24 cellular contexts compared by ENCODE assay signal in the genomic region with DNA sequence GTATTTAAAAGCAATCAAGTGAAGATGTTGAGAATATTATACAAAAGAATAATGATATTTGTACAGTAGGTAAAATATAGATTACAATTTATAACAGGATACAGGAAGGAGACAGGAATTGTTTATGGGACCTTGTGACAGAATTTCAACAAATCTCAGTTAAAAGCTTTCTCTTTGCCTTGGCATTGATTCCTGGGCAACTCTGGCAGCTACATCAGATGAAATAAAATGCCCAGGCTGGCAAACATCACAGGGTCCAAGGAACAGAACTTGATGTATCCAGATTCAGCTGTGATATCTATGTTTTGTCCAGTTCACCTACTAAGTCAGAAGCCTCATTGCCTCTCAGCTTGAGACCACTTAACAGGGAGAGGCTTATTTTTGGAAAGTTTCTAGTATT.
A peak's percentile ranks its signal among the peaks of the same experiment; 100 is the strongest.
DNase-seq lines count a peak whose midpoint lies in the region; ATAC-seq and TF ChIP-seq lines count a peak whose summit lies in the region.
"Had no signal": no experiment of that assay in that cellular context is flagged by ENCODE, and none has a peak within 500 bp of the region (broad histone marks: within the 10 kb centered on the region; RNA-seq: fewer than 3 reads in every experiment).

No MANE protein-coding gene starts in this region.

- TF ChIP-seq CTCF in LNCaP clone FGC (IDR thresholded peaks at IDR 0.05; ENCODE audit: control insufficient read depth, extremely low read depth, insufficient read depth) (no peak), VCaP (conservative IDR thresholded peaks at IDR 0.05) (no peak)

- DNase-seq in NCI-H2029 treated with DMSO at 0.1 percent for 48 hours (lab: John Stamatoyannopoulos, UW): peak; percentile 1
- no peak for DNase-seq in NCI-H2029 (lab: John Stamatoyannopoulos, UW)
- peak; percentile 4 for DNase-seq in LNCaP clone FGC (ENCODE audit: low read depth)
- DNase-seq in lung microvascular endothelial cell (ENCODE audit: low read depth in 2 of 2): peak; percentile 6 to 73
- no peak for DNase-seq in hippocampal formation (lab: John Stamatoyannopoulos, UW)
- no peak for DNase-seq in NCI-H1105 (lab: John Stamatoyannopoulos, UW)
- DNase-seq: 8988T; ACHN; AML-193; BE2C; CD4-positive, alpha-beta T cell; CD8-positive, alpha-beta memory T cell; DMS 273 treated with DMSO at 0.1 percent for 48 hours; DMS79; EL; GDM1; GM23248; H7; HCEC 1CT had no signal

- no peak for ATAC-seq in HG03469 (IDR thresholded peaks at IDR 0.05; ENCODE audit: unreplicated experiment)
- ATAC-seq: A549, GM12878 had no signal

- peak overlapping the region; percentile 72 for H3K27ac ChIP-seq in VCaP
- H3K27ac ChIP-seq: A549; BLaER1 treated with 17β-estradiol and CSF1 and Interleukin-3, amounts not matched to agents 10 nM and 100 nM; GM23248 had no signal

- no peak overlapping the region for H3K4me3 ChIP-seq in LNCaP clone FGC (ENCODE audit: low read depth, low read length)
- H3K4me3 ChIP-seq: A549; BLaER1 treated with 17β-estradiol and CSF1 and Interleukin-3, amounts not matched to agents 10 nM and 100 nM; GM12878; GM23248 had no signal

Comparison
In these comparisons a context has a peak if more than half of its experiments do, and no peak if none do; other contexts are left out.
1. DNase-seq: peak in NCI-H2029 treated with DMSO at 0.1 percent for 48 hours (single experiment), LNCaP clone FGC (single experiment) and lung microvascular endothelial cell (2 of 2); none in NCI-H2029 (single experiment), hippocampal formation (0 of 2) and NCI-H1105 (single experiment).